24 cellular contexts compared by ENCODE assay signal in the genomic region with DNA sequence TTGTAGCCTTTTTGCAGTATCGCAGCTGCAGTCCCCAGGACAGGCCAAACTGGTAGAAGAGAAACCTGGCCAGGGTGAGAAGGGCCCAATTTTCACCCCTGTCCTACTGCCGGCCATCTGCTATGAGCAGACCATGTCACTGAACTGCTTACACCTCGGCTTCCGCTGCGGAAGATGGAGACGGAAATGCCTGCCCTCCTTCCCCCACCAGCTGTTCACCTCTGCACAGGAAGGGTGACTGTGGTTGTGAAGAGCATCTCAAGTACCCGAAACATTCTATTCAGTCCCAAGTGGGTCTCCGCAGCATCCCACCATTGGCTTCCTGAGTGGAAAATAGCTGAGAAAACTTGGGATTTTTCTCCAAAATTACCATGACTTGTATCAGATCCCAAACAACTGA. TPM values are rescaled to one million over a fixed set of nuclear protein-coding genes. Genes with fewer than 3 reads are reported as not detected.
"Had no signal": no experiment of that assay in that cellular context is flagged by ENCODE, and none has a peak within 500 bp of the region (broad histone marks: within the 10 kb centered on the region; RNA-seq: fewer than 3 reads in every experiment).

No MANE protein-coding gene starts in this region.

- FAIRE-seq: HepG2, RCC 7860 had no signal

- ATAC-seq: HepG2 had no signal

- H3K9me3 ChIP-seq: MG63, SJSA1 had no signal

- DNase-seq: IMR-90, Karpas-422, KG1, MG63, NCI-H1092, NCI-H1105 treated with DMSO at 0.1 percent for 48 hours, NCI-H1417 treated with DMSO at 0.1 percent for 48 hours, NCI-H146, NCI-H1694 treated with DMSO at 0.1 percent for 48 hours, NCI-H1930, NCI-H2081, NCI-H2107, NCI-H2227 treated with DMSO at 0.1 percent for 48 hours, NCI-H524, NCI-H526 treated with DMSO at 0.1 percent for 48 hours, NCI-H748 treated with DMSO at 0.1 percent for 48 hours, Right ventricle myocardium superior, RPMI8226, SIG-M5 had no signal

- H3K4me3 ChIP-seq: MG63, SJSA1, SK-N-MC had no signal

- H3K4me1 ChIP-seq: SJSA1 had no signal

- H3K27me3 ChIP-seq: MG63, SJSA1 had no signal

- H3K36me3 ChIP-seq: MG63, SJSA1 had no signal

- H3K27ac ChIP-seq: SJSA1, SK-N-MC had no signal

RNA-seq across cellular contexts. Expression of a gene that starts 16.1 kb away (rescaled TPM):
- total RNA-seq: HepG2, NCI-H460 had no signal
- polyA plus RNA-seq: HepG2 had no signal
